Comparison of ENCODE assay signal across 3 cellular contexts in the genomic region with DNA sequence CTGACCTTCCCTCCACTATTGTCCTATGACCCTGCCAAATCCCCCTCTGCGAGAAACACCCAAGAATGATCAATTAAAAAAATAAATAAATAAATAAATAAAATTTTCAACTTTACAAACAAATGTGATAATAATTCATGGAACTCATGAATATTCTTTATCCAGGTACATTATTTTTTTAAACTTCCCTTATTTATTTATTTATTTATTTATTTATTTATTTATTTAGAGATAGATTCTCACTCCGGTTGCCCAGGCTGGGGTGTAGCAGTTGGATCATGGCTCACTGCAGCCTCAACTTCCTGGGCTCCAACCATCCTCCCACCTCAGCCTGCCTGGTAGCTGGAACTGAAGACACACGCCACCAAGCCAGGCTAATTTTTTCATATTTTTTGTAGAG. TPM values are rescaled to one million over a fixed set of nuclear protein-coding genes. Genes with fewer than 3 reads are reported as not detected.
"Had no signal": no experiment of that assay in that cellular context is flagged by ENCODE, and none has a peak within 500 bp of the region (broad histone marks: within the 10 kb centered on the region; RNA-seq: fewer than 3 reads in every experiment).

No MANE protein-coding gene starts in this region.

RNA-seq across cellular contexts. Expression of a gene that starts 2.2 kb away (rescaled TPM):
- polyA plus RNA-seq: HepG2, IMR-90, K562 had no signal
